Comparison of ENCODE assay signal across 1 cellular context in the genomic region with DNA sequence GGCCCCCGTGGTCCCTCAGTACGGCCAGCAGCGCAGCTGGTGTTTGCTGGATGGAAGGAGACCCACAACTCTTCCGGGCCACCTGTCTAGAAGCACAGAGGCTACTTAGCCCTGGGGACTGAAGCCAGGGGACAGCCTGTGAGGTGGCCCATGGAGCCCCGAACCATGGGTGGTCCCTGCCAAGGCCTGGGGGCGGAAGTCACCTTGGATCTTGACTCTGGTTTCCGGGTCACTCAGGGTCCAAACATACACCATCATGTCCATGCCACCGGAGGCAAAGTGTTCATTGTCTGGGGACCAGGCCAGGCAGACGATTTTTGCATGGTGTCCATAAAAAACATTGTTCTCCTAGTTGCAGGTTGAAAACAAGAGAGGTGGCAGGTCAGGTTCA.
TF ChIP-seq lines count a peak whose summit lies in the region.

No MANE protein-coding gene starts in this region.

TF ChIP-seq in endothelial cell of umbilical vein, 7 proteins besides CTCF, POLR2A, EP300 and RAD21:
- no peak for TF ChIP-seq MYC (IDR thresholded peaks at IDR 0.05; ENCODE audit: low read depth, low read length)
